In genomic region chr4:4247711-4248035, GRCh38 we compare ENCODE assay signal across 7 cellular contexts. TPM values are rescaled to one million over a fixed set of nuclear protein-coding genes. Genes with fewer than 3 reads are reported as not detected.
A peak's percentile ranks its signal among the peaks of the same experiment; 100 is the strongest.
DNase-seq lines count a peak whose midpoint lies in the region; ATAC-seq, FAIRE-seq and TF ChIP-seq lines count a peak whose summit lies in the region.

No MANE protein-coding gene starts in this region.

- no peak for FAIRE-seq in keratinocyte (lab: Jason Lieb, UNC)

- TF ChIP-seq CTCF in keratinocyte (optimal IDR thresholded peaks at IDR 0.05 in 1 of 3, IDR thresholded peaks at IDR 0.05 in 1 of 3, conservative IDR thresholded peaks at IDR 0.05 in 1 of 3; ENCODE audit: extremely low read depth in 1 of 3, insufficient read depth in 2 of 3, low read length in 3 of 3) (no peak), testis (IDR thresholded peaks at IDR 0.05) (no peak)

- H3K9me3 Mint-ChIP-seq in activated naive CD8-positive, alpha-beta T cell (ENCODE audit: low read depth): no peaks in the 10 kb centered on the region

- peak overlapping the region; percentile 96 for H3K9ac ChIP-seq in keratinocyte (ENCODE audit: control insufficient read depth, extremely low read depth, insufficient read depth, low read length)

- peaks cover 25% of the 10 kb centered on the region for H3K4me1 Mint-ChIP-seq in activated naive CD8-positive, alpha-beta T cell (ENCODE audit: low read depth)

- H3K4me1 ChIP-seq in keratinocyte (ENCODE audit: control insufficient read depth, extremely low read depth, insufficient read depth, low read length): peaks cover 11% of the 10 kb centered on the region
- peaks cover 6% of the 10 kb centered on the region for H3K4me1 ChIP-seq in testis

- 0 to 1% methylated on average over 12 of the region's 12 CpGs for WGBS in testis, 2 donors

- H3K4me2 ChIP-seq in keratinocyte (ENCODE audit: control insufficient read depth, extremely low read depth, insufficient read depth, low read depth, low read length): peak overlapping the region; percentile 98

- H3K9me1 ChIP-seq in keratinocyte (ENCODE audit: control insufficient read depth, extremely low read depth, insufficient read depth, low read length): no peaks in the 10 kb centered on the region

- H3K36me3 ChIP-seq in keratinocyte (ENCODE audit: control insufficient read depth in 2 of 2, extremely low read depth in 1 of 2, insufficient read depth in 2 of 2, low read length in 2 of 2): peaks cover 11% of the 10 kb centered on the region in 2 experiments
- no peaks in the 10 kb centered on the region for H3K36me3 ChIP-seq in testis (ENCODE audit: low read depth, missing control alignments)

- dilution Hi-C loops in keratinocyte (cut with MboI; ENCODE audit: extremely low pct_ligation_motif_present, low sequenced_read_pairs): no loop called here

- no peak for TF ChIP-seq POLR2A in testis (IDR thresholded peaks at IDR 0.05)

- ATAC-seq in GM19035 (IDR thresholded peaks at IDR 0.05; ENCODE audit: unreplicated experiment) (peak; percentile 41), HG03066 (IDR thresholded peaks at IDR 0.05; ENCODE audit: low read depth, unreplicated experiment) (peak; percentile 20)

- intact Hi-C loops in testis (cut with DNase I; ENCODE audit: low total_unique reads): no loop called here

- H3K27ac Mint-ChIP-seq in activated naive CD8-positive, alpha-beta T cell: peak overlapping the region; percentile 98

- H3K27me3 ChIP-seq in keratinocyte (ENCODE audit: control insufficient read depth, extremely low read depth, insufficient read depth, low read length) (no peaks in the 10 kb centered on the region), testis (no peaks in the 10 kb centered on the region)

- no peaks in the 10 kb centered on the region for H3K9me3 ChIP-seq in keratinocyte (ENCODE audit: control insufficient read depth, low read depth, low read length)
- H3K9me3 ChIP-seq in testis: no peaks in the 10 kb centered on the region

- no peaks in the 10 kb centered on the region for H3K27me3 Mint-ChIP-seq in activated naive CD8-positive, alpha-beta T cell

- peaks cover 9% of the 10 kb centered on the region for H3K36me3 Mint-ChIP-seq in activated naive CD8-positive, alpha-beta T cell

- H4K20me1 ChIP-seq in keratinocyte (ENCODE audit: control insufficient read depth, extremely low read depth, insufficient read depth, low read length): no peaks in the 10 kb centered on the region

- H3K4me3 ChIP-seq in keratinocyte (ENCODE audit: control insufficient read depth in 2 of 3, extremely low read depth in 1 of 3, insufficient read depth in 2 of 3, low read depth in 1 of 3, low read length in 3 of 3): peak overlapping the region; percentile 78 to 95 (median 93)
- peak overlapping the region; percentile 64 to 98 for H3K4me3 ChIP-seq in testis

- H2AFZ ChIP-seq in keratinocyte (ENCODE audit: control insufficient read depth, low read length): peak overlapping the region; percentile 82

- H3K27ac ChIP-seq in keratinocyte (ENCODE audit: control insufficient read depth, insufficient read depth, low read length) (peak overlapping the region; percentile 91), testis (peak overlapping the region; percentile 85 to 90)

- H3K4me3 Mint-ChIP-seq in activated naive CD8-positive, alpha-beta T cell: peak overlapping the region; percentile 97

- DNase-seq in keratinocyte (ENCODE audit: low read depth, low spot score) (no peak), testis (no peak), islet precursor cell (no peak)
- DNase-seq in stimulated activated naive CD4-positive, alpha-beta T cell treated with Interleukin-2 at 50 U/mL for 16 hours (lab: John Stamatoyannopoulos, UW): no peak

- peaks cover 11% of the 10 kb centered on the region for H3K79me2 ChIP-seq in keratinocyte (ENCODE audit: control insufficient read depth, insufficient read depth, low read length)

RNA-seq across cellular contexts. Expression of gene TMEM128, which starts 0.3 kb away (rescaled TPM):
- 23.4 to 32.7 TPM (median 23.9 TPM) in 3 replicates for polyA plus RNA-seq in keratinocyte
- polyA plus RNA-seq in keratinocyte (2011; ENCODE audit: low read depth): 1.9 TPM
- 19.1 and 30.2 TPM in 2 replicates for polyA plus RNA-seq in keratinocyte (2011; cell fraction: cytosol; rRNA removed)
- 21.2 and 24.7 TPM in 2 replicates for polyA plus RNA-seq in keratinocyte (2011; cell fraction: nucleus; rRNA removed)
- polyA plus RNA-seq in keratinocyte (2012; ENCODE audit: low replicate concordance): 15.1 and 20.9 TPM in 2 replicates
- 3.2 to 14.0 TPM (median 12.6 TPM) in 3 replicates for polyA minus RNA-seq in keratinocyte
- polyA minus RNA-seq in keratinocyte (2011; cell fraction: cytosol; rRNA and poly(A)+ RNA removed): 9.6 TPM
- 5.3 and 10.2 TPM in 2 replicates for polyA minus RNA-seq in keratinocyte (2011; cell fraction: nucleus; rRNA and poly(A)+ RNA removed)
- total RNA-seq in testis: 10 to 100 TPM; 22.3 to 24.6 TPM
- polyA plus RNA-seq in testis (ENCODE audit: insufficient read depth, low read depth, low replicate concordance): 47.4 TPM

RNA-seq across cellular contexts. Expression of gene OTOP1, which starts 20.9 kb away (rescaled TPM):
- not detected in 3 replicates for polyA plus RNA-seq in keratinocyte
- not detected for polyA plus RNA-seq in keratinocyte (2011; ENCODE audit: low read depth)
- polyA plus RNA-seq in keratinocyte (2011; cell fraction: cytosol; rRNA removed): not detected in 2 replicates
- not detected in 2 replicates for polyA plus RNA-seq in keratinocyte (2011; cell fraction: nucleus; rRNA removed)
- not detected in 2 replicates for polyA plus RNA-seq in keratinocyte (2012; ENCODE audit: low replicate concordance)
- 0.10 TPM in 1 of 3 replicates, not detected in the others for polyA minus RNA-seq in keratinocyte
- not detected for polyA minus RNA-seq in keratinocyte (2011; cell fraction: cytosol; rRNA and poly(A)+ RNA removed)
- not detected in 2 replicates for polyA minus RNA-seq in keratinocyte (2011; cell fraction: nucleus; rRNA and poly(A)+ RNA removed)
- under 1 TPM; 0.25 to 0.63 TPM for total RNA-seq in testis
- not detected for polyA plus RNA-seq in testis (ENCODE audit: insufficient read depth, low read depth, low replicate concordance)

RNA-seq across cellular contexts. Expression of gene LYAR, which starts 42.3 kb away (rescaled TPM):
- polyA plus RNA-seq in keratinocyte (6.7 to 21.5 TPM (median 19.8 TPM) in 3 replicates), testis (ENCODE audit: insufficient read depth, low read depth, low replicate concordance) (132 TPM)
- polyA plus RNA-seq in keratinocyte (2011; ENCODE audit: low read depth): 29.4 TPM
- 12.1 and 14.5 TPM in 2 replicates for polyA plus RNA-seq in keratinocyte (2011; cell fraction: cytosol; rRNA removed)
- 8.5 and 14.1 TPM in 2 replicates for polyA plus RNA-seq in keratinocyte (2011; cell fraction: nucleus; rRNA removed)
- polyA plus RNA-seq in keratinocyte (2012; ENCODE audit: low replicate concordance): 22.8 and 35.2 TPM in 2 replicates
- 0.30 to 6.2 TPM (median 1.1 TPM) in 3 replicates for polyA minus RNA-seq in keratinocyte
- 7.1 TPM for polyA minus RNA-seq in keratinocyte (2011; cell fraction: cytosol; rRNA and poly(A)+ RNA removed)
- 2.1 and 5.0 TPM in 2 replicates for polyA minus RNA-seq in keratinocyte (2011; cell fraction: nucleus; rRNA and poly(A)+ RNA removed)
- total RNA-seq in testis: 10 to 100 TPM; 53.8 to 63.2 TPM

RNA-seq across cellular contexts. Expression of gene ZBTB49, which starts 42.4 kb away (rescaled TPM):
- polyA plus RNA-seq in keratinocyte (2.1 to 4.2 TPM (median 3.8 TPM) in 3 replicates), testis (ENCODE audit: insufficient read depth, low read depth, low replicate concordance) (10.2 TPM)
- polyA plus RNA-seq in keratinocyte (2011; ENCODE audit: low read depth): 12.5 TPM
- polyA plus RNA-seq in keratinocyte (2011; cell fraction: cytosol; rRNA removed): 1.5 and 2.4 TPM in 2 replicates
- 10.2 and 10.8 TPM in 2 replicates for polyA plus RNA-seq in keratinocyte (2011; cell fraction: nucleus; rRNA removed)
- polyA plus RNA-seq in keratinocyte (2012; ENCODE audit: low replicate concordance): 1.9 and 2.5 TPM in 2 replicates
- polyA minus RNA-seq in keratinocyte: 2.2 to 6.4 TPM (median 4.4 TPM) in 3 replicates
- polyA minus RNA-seq in keratinocyte (2011; cell fraction: cytosol; rRNA and poly(A)+ RNA removed): 2.9 TPM
- polyA minus RNA-seq in keratinocyte (2011; cell fraction: nucleus; rRNA and poly(A)+ RNA removed): 3.3 and 4.0 TPM in 2 replicates
- 10 to 100 TPM; 14.0 to 26.7 TPM for total RNA-seq in testis
